ENCODE assay signal across 25 cellular contexts in genomic region chrX:23981711-23982110, GRCh38. TPM values are rescaled to one million over a fixed set of nuclear protein-coding genes. Genes with fewer than 3 reads are reported as not detected.
DNase-seq lines count a peak whose midpoint lies in the region; ATAC-seq and TF ChIP-seq lines count a peak whose summit lies in the region.
"Had no signal": no experiment of that assay in that cellular context is flagged by ENCODE, and none has a peak within 500 bp of the region (broad histone marks: within the 10 kb centered on the region; RNA-seq: fewer than 3 reads in every experiment).

No MANE protein-coding gene starts in this region.

- DNase-seq in DMS79 treated with DMSO at 0.1 percent for 48 hours (lab: John Stamatoyannopoulos, UW) (peak; percentile 37), DMS79 (lab: John Stamatoyannopoulos, UW) (no peak), H9 (no peak), NCI-H2171 treated with DMSO at 0.1 percent for 48 hours (lab: John Stamatoyannopoulos, UW) (peak; percentile 33), HuH-7 (ENCODE audit: low spot score) (no peak)
- DNase-seq: 8988T; activated CD4-positive, alpha-beta T cell treated with anti-CD3 and anti-CD28 coated beads, Interleukin-2, amount 50 U/mL, for 1 hour; activated CD8-positive, alpha-beta memory T cell treated with anti-CD3 and anti-CD28 coated beads, Interleukin-2, amount 10 ng/mL, durations not matched to agents 7 days and 5 days; activated naive CD4-positive, alpha-beta T cell treated with anti-CD3 and anti-CD28 coated beads, Interleukin-2, amount 10 ng/mL, durations not matched to agents 7 days and 5 days; amygdala; EL; HCEC 1CT; head of caudate nucleus; left cardiac atrium; mammary epithelial cell; NCI-H1694 treated with DMSO at 0.1 percent for 48 hours; right cardiac atrium; SIG-M5; spleen; T1000; transverse colon had no signal

- H3K18ac ChIP-seq in H9 (ENCODE audit: insufficient read length, low read depth, low read length): no peak overlapping the region

- peak overlapping the region; percentile 31 for H3K4me3 ChIP-seq in iPS-18a (ENCODE audit: low read length)
- H3K4me3 ChIP-seq: coronary artery, spleen, transverse colon had no signal

- H3K4me3 Mint-ChIP-seq in H9: no peak overlapping the region
- H3K4me3 Mint-ChIP-seq: activated CD8-positive, alpha-beta memory T cell treated with anti-CD3 and anti-CD28 coated beads, Interleukin-2, amount 10 ng/mL, durations not matched to agents 7 days and 5 days; activated naive CD4-positive, alpha-beta T cell treated with anti-CD3 and anti-CD28 coated beads, Interleukin-2, amount 10 ng/mL, durations not matched to agents 7 days and 5 days had no signal

- no CpG with 5 or more reads among the region's 2 CpGs for WGBS in H9 (ENCODE audit: extremely low coverage, insufficient read length, low lambda C conversion rate)

- no peak overlapping the region for H3K4ac ChIP-seq in H9 (ENCODE audit: low read depth, low read length)

- peaks cover 17% of the 10 kb centered on the region for H3K36me3 ChIP-seq in iPS-18a (ENCODE audit: control insufficient read depth, low read depth, low read length)
- H3K36me3 ChIP-seq: transverse colon had no signal

- no peak overlapping the region for H2BK20ac ChIP-seq in H9 (ENCODE audit: low read depth, low read length, poor library complexity, severe bottlenecking)

- peak overlapping the region; percentile 63 to 89 (median 68) for H3K27ac Mint-ChIP-seq in H9
- H3K27ac Mint-ChIP-seq: activated CD8-positive, alpha-beta memory T cell treated with anti-CD3 and anti-CD28 coated beads, Interleukin-2, amount 10 ng/mL, durations not matched to agents 7 days and 5 days; activated naive CD4-positive, alpha-beta T cell treated with anti-CD3 and anti-CD28 coated beads, Interleukin-2, amount 10 ng/mL, durations not matched to agents 7 days and 5 days had no signal

- H4K20me1 ChIP-seq in H9 (ENCODE audit: control insufficient read depth, insufficient read depth, insufficient read length): no peaks in the 10 kb centered on the region

- peak overlapping the region; percentile 37 for H3K4me2 ChIP-seq in H9 (ENCODE audit: insufficient read depth, insufficient read length, low read length)

- H3K23ac ChIP-seq in H9 (ENCODE audit: insufficient read length, low read depth, low read length): no peak overlapping the region

- H4K8ac ChIP-seq in H9 (replicated peaks; ENCODE audit: insufficient read length, low read depth, low read length): no peak overlapping the region

- no peak overlapping the region for H3T11ph ChIP-seq in H9 (ENCODE audit: low read length)

- H3K4me1 ChIP-seq in H9 (ENCODE audit: insufficient read depth, low read length): peaks cover 7% of the 10 kb centered on the region; the same call in 1 of the 2 replicates
- H3K4me1 ChIP-seq in iPS-18a (ENCODE audit: control insufficient read depth, low read depth, low read length): peaks cover 27% of the 10 kb centered on the region
- H3K4me1 ChIP-seq: spleen, transverse colon had no signal

- no peak for TF ChIP-seq CTCF in H9 (conservative IDR thresholded peaks at IDR 0.05)

- H2AFZ ChIP-seq in H9 (ENCODE audit: low read length): no peak overlapping the region

- peaks cover 3 to 17% (median 12%) of the 10 kb centered on the region in 3 experiments; a peak in 6 of 7 replicates for H3K36me3 Mint-ChIP-seq in H9 (ENCODE audit: insufficient read depth in 1 of 3, low read depth in 3 of 3)

- no peak overlapping the region for H4K91ac ChIP-seq in H9 (ENCODE audit: insufficient read length, low read depth, low read length)

- H3K27ac ChIP-seq in H9 (ENCODE audit: insufficient read length, low read depth, low read length): no peak overlapping the region
- H3K27ac ChIP-seq in iPS-18a (ENCODE audit: low read length): peak overlapping the region; percentile 15
- H3K27ac ChIP-seq: coronary artery, spleen, transverse colon had no signal

- no peaks in the 10 kb centered on the region for H3K23me2 ChIP-seq in H9 (ENCODE audit: insufficient read length, low read depth, low read length, poor library complexity, severe bottlenecking)

- ATAC-seq in GM18502 (IDR thresholded peaks at IDR 0.05; ENCODE audit: poor library complexity, unreplicated experiment) (no peak), GM19467 (IDR thresholded peaks at IDR 0.05; ENCODE audit: unreplicated experiment) (no peak)
- ATAC-seq: activated CD8-positive, alpha-beta memory T cell treated with anti-CD3 and anti-CD28 coated beads, Interleukin-2, amount 10 ng/mL, durations not matched to agents 7 days and 5 days; left cardiac atrium; right cardiac atrium had no signal

- H3K79me2 ChIP-seq in H9 (ENCODE audit: insufficient read depth, low read length): no peaks in the 10 kb centered on the region

- H3K9ac ChIP-seq in H9 (ENCODE audit: extremely low read depth, insufficient read length, low read length): no peak overlapping the region
- H3K9ac ChIP-seq in iPS-18a (ENCODE audit: low read length): no peak overlapping the region

- no peaks in the 10 kb centered on the region for H3K27me3 ChIP-seq in H9 (ENCODE audit: insufficient read depth, low read length)
- H3K27me3 ChIP-seq in iPS-18a (ENCODE audit: control insufficient read depth, insufficient read depth, low read length): no peaks in the 10 kb centered on the region
- H3K27me3 ChIP-seq: spleen, transverse colon had no signal

- H2BK15ac ChIP-seq in H9 (ENCODE audit: low read depth, low read length): no peak overlapping the region

- H3K79me1 ChIP-seq in H9 (ENCODE audit: insufficient read depth, low read depth, low read length, poor library complexity, severe bottlenecking): no peaks in the 10 kb centered on the region

- no peaks in the 10 kb centered on the region for H3K27me3 Mint-ChIP-seq in H9 (ENCODE audit: low read depth)
- H3K27me3 Mint-ChIP-seq: activated CD8-positive, alpha-beta memory T cell treated with anti-CD3 and anti-CD28 coated beads, Interleukin-2, amount 10 ng/mL, durations not matched to agents 7 days and 5 days; activated naive CD4-positive, alpha-beta T cell treated with anti-CD3 and anti-CD28 coated beads, Interleukin-2, amount 10 ng/mL, durations not matched to agents 7 days and 5 days had no signal

- H3K9me3 ChIP-seq in H9 (ENCODE audit: control insufficient read depth, low read depth, low read length): no peaks in the 10 kb centered on the region
- H3K9me3 ChIP-seq in iPS-18a (ENCODE audit: control insufficient read depth, low read depth, low read length): no peaks in the 10 kb centered on the region
- H3K9me3 ChIP-seq: spleen, transverse colon had no signal

- H2BK5ac ChIP-seq in H9 (ENCODE audit: insufficient read length, low read length): no peak overlapping the region

- H3K4me1 Mint-ChIP-seq in H9: peaks cover 30 to 42% of the 10 kb centered on the region in 2 experiments
- H3K4me1 Mint-ChIP-seq: activated naive CD4-positive, alpha-beta T cell treated with anti-CD3 and anti-CD28 coated beads, Interleukin-2, amount 10 ng/mL, durations not matched to agents 7 days and 5 days had no signal

- no peak overlapping the region for H2BK12ac ChIP-seq in H9 (ENCODE audit: insufficient read length, low read depth, low read length)

- no peak overlapping the region for H2AK5ac ChIP-seq in H9 (ENCODE audit: insufficient read length, low read length)

- H2BK120ac ChIP-seq in H9 (ENCODE audit: low read depth, low read length, poor library complexity, severe bottlenecking): no peak overlapping the region

- H4K5ac ChIP-seq in H9 (ENCODE audit: insufficient read length, low read depth, low read length): no peak overlapping the region

- H3K56ac ChIP-seq in H9 (ENCODE audit: insufficient read length, low read depth, low read length): no peak overlapping the region

- no peaks in the 10 kb centered on the region for H3K9me3 Mint-ChIP-seq in H9
- H3K9me3 Mint-ChIP-seq: activated naive CD4-positive, alpha-beta T cell treated with anti-CD3 and anti-CD28 coated beads, Interleukin-2, amount 10 ng/mL, durations not matched to agents 7 days and 5 days had no signal

- H3K14ac ChIP-seq in H9 (ENCODE audit: insufficient read depth, low read length): no peak overlapping the region

RNA-seq across cellular contexts. Expression of gene KLHL15, which starts 45.3 kb away (rescaled TPM):
- 18.7 and 19.0 TPM in 2 replicates for total RNA-seq in H9 (2021)

Comparison
In these comparisons a context has a peak if more than half of its experiments do, and no peak if none do; other contexts are left out.
1. DNase-seq: peak in DMS79 treated with DMSO at 0.1 percent for 48 hours (single experiment) and NCI-H2171 treated with DMSO at 0.1 percent for 48 hours (single experiment); none in DMS79 (single experiment), H9 (single experiment) and HuH-7 (single experiment).